In genomic region chr13:43057653-43058317, GRCh38 we compare ENCODE assay signal across 8 cellular contexts. TPM values are rescaled to one million over a fixed set of nuclear protein-coding genes. Genes with fewer than 3 reads are reported as not detected.
DNase-seq lines count a peak whose midpoint lies in the region; ATAC-seq and TF ChIP-seq lines count a peak whose summit lies in the region.

No MANE protein-coding gene starts in this region.

- H3K27ac Mint-ChIP-seq in CD4-positive, alpha-beta T cell = no peak overlapping the region
- H3K27ac Mint-ChIP-seq in WTC11 = peak overlapping the region; percentile 55

- TF ChIP-seq CTCF in CD4-positive, alpha-beta T cell (IDR thresholded peaks at IDR 0.05) = no peak
- TF ChIP-seq CTCF in WTC11 (IDR thresholded peaks at IDR 0.05) (no peak), GM10266 (IDR thresholded peaks at IDR 0.05; ENCODE audit: control insufficient read depth, insufficient read depth, low read depth, missing control alignments) (no peak)

- peaks cover 33% of the 10 kb centered on the region for H3K36me3 Mint-ChIP-seq in CD4-positive, alpha-beta T cell (ENCODE audit: low read depth)
- H3K36me3 Mint-ChIP-seq in WTC11 = peaks cover 6% of the 10 kb centered on the region; the same call in 1 of the 2 replicates

- peak overlapping the region; percentile 3 for H3K27ac ChIP-seq in CD4-positive, alpha-beta T cell (ENCODE audit: low read depth, low read length)

- intact Hi-C loops in CD4-positive, alpha-beta T cell (cut with DNase I, micrococcal nuclease) = loop anchor here (1.0 to 5.0 kb wide), 4 partner anchors 12 to 65 kb away; partner anchors contain the start of genes DNAJC15 (in 2 of the 2) and EPSTI1 (in 1 of the 2)

- CTCF ChIA-PET in CD4-positive, alpha-beta T cell (lab: Charles Lee) = interaction anchor here (0.8 to 2.0 kb wide), 5 partner anchors 9 to 69 kb away, joined by 3 to 5 read pairs (median 5); no protein-coding TSS in a partner anchor
- CTCF ChIA-PET in WTC11 (lab: Charles Lee) = interaction anchor here (1.0 kb wide), 1 partner anchor 27 kb away, joined by 4 read pairs; no protein-coding TSS in a partner anchor

- no peaks in the 10 kb centered on the region for H3K27me3 Mint-ChIP-seq in CD4-positive, alpha-beta T cell
- peaks cover 8% of the 10 kb centered on the region for H3K27me3 Mint-ChIP-seq in WTC11 (ENCODE audit: low read depth)

- H3K27me3 ChIP-seq in CD4-positive, alpha-beta T cell (ENCODE audit: control insufficient read depth, insufficient read depth, low read length) = no peaks in the 10 kb centered on the region

- H3K4me3 Mint-ChIP-seq in CD4-positive, alpha-beta T cell = peak overlapping the region; percentile 74
- peak overlapping the region; percentile 12; the same call in 1 of the 2 replicates for H3K4me3 Mint-ChIP-seq in WTC11

- no peaks in the 10 kb centered on the region for H3K9me3 ChIP-seq in CD4-positive, alpha-beta T cell (ENCODE audit: control insufficient read depth, low read length)

- peak in 9 of 10 experiments; percentile 11 to 75 (median 44) for DNase-seq in CD4-positive, alpha-beta T cell
- DNase-seq in WTC11 (ENCODE audit: low spot score) (peak; percentile 23), foreskin melanocyte (peak; percentile 62), GM10266 (ENCODE audit: extremely low spot score) (no peak), epidermal melanocyte (ENCODE audit: insufficient read length, low spot score) (no peak), NCI-H774 (lab: John Stamatoyannopoulos, UW) (no peak), mucosa of gallbladder (ENCODE audit: low spot score) (no peak)

- no peaks in the 10 kb centered on the region for H3K9me3 Mint-ChIP-seq in CD4-positive, alpha-beta T cell
- H3K9me3 Mint-ChIP-seq in WTC11 = peaks cover 14% of the 10 kb centered on the region

- POLR2A ChIA-PET in CD4-positive, alpha-beta T cell (lab: Charles Lee) = interaction anchor here (0.8 to 6.4 kb wide), 7 partner anchors 9 to 66 kb away, joined by 3 to 77 read pairs (median 4); partner anchors contain the start of genes DNAJC15 and EPSTI1
- POLR2A ChIA-PET in WTC11 (lab: Charles Lee) = no interaction called here

- ATAC-seq in CD4-positive, alpha-beta T cell (ENCODE audit: poor library complexity) = peak; percentile 74
- ATAC-seq in HG02678 (IDR thresholded peaks at IDR 0.05; ENCODE audit: unreplicated experiment) (peak; percentile 57), WTC11 (peak; percentile 58)

- H3K4me1 Mint-ChIP-seq in CD4-positive, alpha-beta T cell (ENCODE audit: low read depth) = peaks cover 22% of the 10 kb centered on the region
- H3K4me1 Mint-ChIP-seq in WTC11 = peaks cover 57% of the 10 kb centered on the region

TF ChIP-seq in WTC11, 78 proteins besides CTCF, POLR2A, EP300 and RAD21:
- no peak for TF ChIP-seq ZNF263 (CRISPR knock-in tag; IDR thresholded peaks at IDR 0.05; ENCODE audit: low read depth)
- no peak for TF ChIP-seq CBFB (CRISPR knock-in tag; IDR thresholded peaks at IDR 0.05; ENCODE audit: low read depth)
- no peak for TF ChIP-seq GTF2I (CRISPR knock-in tag; conservative IDR thresholded peaks at IDR 0.05)
- TF ChIP-seq OVOL2 (CRISPR knock-in tag; IDR thresholded peaks at IDR 0.05; ENCODE audit: borderline replicate concordance) = no peak

RNA-seq across cellular contexts. Expression of gene DNAJC15, which starts 34.4 kb away (rescaled TPM):
- 1 to 10 TPM; 6.8 to 7.6 TPM for total RNA-seq in CD4-positive, alpha-beta T cell
- 12.2 to 15.6 TPM (median 13.5 TPM) in 3 replicates for total RNA-seq in WTC11 (2021)
- total RNA-seq in mucosa of gallbladder = 17.6 TPM

Comparison
In these comparisons a context has a peak if more than half of its experiments do, and no peak if none do; other contexts are left out.
1. DNase-seq: peak in CD4-positive, alpha-beta T cell (9 of 10), WTC11 (single experiment) and foreskin melanocyte (single experiment); none in GM10266 (single experiment), epidermal melanocyte (single experiment), NCI-H774 (single experiment) and mucosa of gallbladder (single experiment).
2. Peak in every context shown above with its lines, with median percentiles within 50 percentile points of each other: ATAC-seq.